8 cellular contexts compared by ENCODE assay signal in the genomic region with DNA sequence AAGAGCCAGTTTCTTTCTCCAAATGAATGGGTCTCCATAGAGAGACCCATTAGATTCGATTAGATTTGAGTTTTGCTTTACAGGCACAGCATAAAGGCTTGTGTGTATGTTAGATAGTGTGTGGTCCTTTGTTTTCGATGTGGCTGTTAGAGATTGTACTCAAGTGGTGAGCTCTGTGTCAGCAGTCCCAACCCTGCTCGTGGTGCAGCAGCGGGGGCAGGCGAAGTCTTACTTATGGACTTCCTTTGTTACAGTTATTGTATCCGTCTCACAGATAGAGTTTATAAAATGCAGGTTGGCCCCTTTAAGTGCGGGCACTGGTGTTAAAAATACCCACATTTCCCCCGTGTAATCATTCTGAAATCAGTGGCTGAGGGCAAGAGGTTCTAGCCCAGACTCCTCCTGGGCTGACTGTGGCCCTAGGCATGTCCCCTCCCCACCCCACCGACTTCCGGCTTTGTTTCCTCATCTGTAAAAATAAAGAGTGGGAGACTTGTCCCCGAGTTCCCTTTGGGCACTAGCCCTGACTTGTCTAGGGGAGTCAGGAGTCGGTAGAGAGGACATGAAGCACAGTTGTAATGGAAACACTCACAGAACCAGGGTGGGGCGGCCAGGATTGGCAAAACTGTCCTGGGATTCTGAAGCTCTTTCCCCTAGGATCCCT. TPM values are rescaled to one million over a fixed set of nuclear protein-coding genes. Genes with fewer than 3 reads are reported as not detected.
DNase-seq lines count a peak whose midpoint lies in the region; ATAC-seq and TF ChIP-seq lines count a peak whose summit lies in the region.

No MANE protein-coding gene starts in this region.

- WGBS in esophagus, 2 donors = 43 to 55% methylated on average over 13 of the region's 13 CpGs

- H3K4me1 Mint-ChIP-seq in activated CD8-positive, alpha-beta memory T cell treated with anti-CD3 and anti-CD28 coated beads, Interleukin-2, amount 10 ng/mL, durations not matched to agents 7 days and 5 days = peaks cover 55% of the 10 kb centered on the region

- peaks cover 0 to 3% of the 10 kb centered on the region in 2 donors for H3K36me3 ChIP-seq in esophagus (ENCODE audit: control insufficient read depth in 2 of 2, insufficient read depth in 2 of 2, low read length in 1 of 2)
- H3K36me3 ChIP-seq in gastrocnemius medialis = peaks cover 0 to 6% of the 10 kb centered on the region in 2 donors

- peak overlapping the region; percentile 90 for H3K27ac Mint-ChIP-seq in activated CD8-positive, alpha-beta memory T cell treated with anti-CD3 and anti-CD28 coated beads, Interleukin-2, amount 10 ng/mL, durations not matched to agents 7 days and 5 days

- peaks cover 4% of the 10 kb centered on the region for H3K27me3 Mint-ChIP-seq in activated CD8-positive, alpha-beta memory T cell treated with anti-CD3 and anti-CD28 coated beads, Interleukin-2, amount 10 ng/mL, durations not matched to agents 7 days and 5 days

- intact Hi-C loops in gastrocnemius medialis (cut with DNase I; ENCODE audit: low total_unique reads) = no loop called here

- H3K27ac ChIP-seq in esophagus (ENCODE audit: low read depth in 2 of 2, low read length in 1 of 2) (peak overlapping the region; percentile 17 to 71), gastrocnemius medialis (peak overlapping the region; percentile 1 to 51 (median 27))

- in situ Hi-C loops in gastrocnemius medialis (cut with MboI; ENCODE audit: low sequenced_read_pairs in 4 of 4) = loop anchor here (5.0 to 25.0 kb wide), 5 partner anchors 111 to 399 kb away; a partner anchor contains a TSS

- peak overlapping the region; percentile 55 for H3K4me3 Mint-ChIP-seq in activated CD8-positive, alpha-beta memory T cell treated with anti-CD3 and anti-CD28 coated beads, Interleukin-2, amount 10 ng/mL, durations not matched to agents 7 days and 5 days

- CTCF ChIA-PET in activated CD8-positive, alpha-beta memory T cell treated with anti-CD3 and anti-CD28 coated beads, Interleukin-2, amount 10 ng/mL, durations not matched to agents 7 days and 5 days (lab: Charles Lee) = interaction anchor here (0.7 to 2.5 kb wide), 13 partner anchors 10 to 575 kb away, joined by 3 to 13 read pairs (median 3); a partner anchor contains a TSS

- H3K4me1 ChIP-seq in esophagus (ENCODE audit: control insufficient read depth in 2 of 2, insufficient read depth in 2 of 2, low read length in 1 of 2) (peaks cover 2 to 3% of the 10 kb centered on the region in 2 donors), gastrocnemius medialis (peaks cover 13 to 18% of the 10 kb centered on the region in 2 donors)

- H3K4me3 ChIP-seq in esophagus (ENCODE audit: low read depth in 1 of 2, low read length in 2 of 2) = no peak overlapping the region
- no peak overlapping the region for H3K4me3 ChIP-seq in gastrocnemius medialis

- ATAC-seq in activated CD8-positive, alpha-beta memory T cell treated with anti-CD3 and anti-CD28 coated beads, Interleukin-2, amount 10 ng/mL, durations not matched to agents 7 days and 5 days = peak; percentile 74
- ATAC-seq in HG03520 (IDR thresholded peaks at IDR 0.05; ENCODE audit: unreplicated experiment) (peak; percentile 33), gastrocnemius medialis (no peak)

- H3K27me3 ChIP-seq in esophagus (ENCODE audit: control insufficient read depth in 1 of 2, insufficient read depth in 2 of 2, low read length in 2 of 2) (no peaks in the 10 kb centered on the region), gastrocnemius medialis (no peaks in the 10 kb centered on the region)

- no peaks in the 10 kb centered on the region for H3K9me3 Mint-ChIP-seq in activated CD8-positive, alpha-beta memory T cell treated with anti-CD3 and anti-CD28 coated beads, Interleukin-2, amount 10 ng/mL, durations not matched to agents 7 days and 5 days (ENCODE audit: low read depth)

- H3K9me3 ChIP-seq in esophagus (ENCODE audit: control insufficient read depth in 2 of 2, insufficient read depth in 1 of 2, low read depth in 1 of 2, low read length in 1 of 2) (no peaks in the 10 kb centered on the region), gastrocnemius medialis (no peaks in the 10 kb centered on the region)

- H3K36me3 Mint-ChIP-seq in activated CD8-positive, alpha-beta memory T cell treated with anti-CD3 and anti-CD28 coated beads, Interleukin-2, amount 10 ng/mL, durations not matched to agents 7 days and 5 days = no peaks in the 10 kb centered on the region

- no peak for TF ChIP-seq CTCF in gastrocnemius medialis (IDR thresholded peaks at IDR 0.05 in 4 of 5, conservative IDR thresholded peaks at IDR 0.05 in 1 of 5)

- TF ChIP-seq POLR2A in gastrocnemius medialis (IDR thresholded peaks at IDR 0.05) = no peak

- DNase-seq in activated CD8-positive, alpha-beta memory T cell treated with anti-CD3 and anti-CD28 coated beads, Interleukin-2, amount 10 ng/mL, durations not matched to agents 7 days and 5 days = peak; percentile 75
- DNase-seq in activated CD8-positive, alpha-beta memory T cell treated with anti-CD3 and anti-CD28 coated beads, Interleukin-2, amount 50 U/mL, for 48 hours = no peak
- DNase-seq in SKM-1 (lab: John Stamatoyannopoulos, UW; ENCODE audit: unreplicated experiment) (peak; percentile 48), gastrocnemius medialis (no peak), NAMALWA (ENCODE audit: low spot score) (no peak)
- DNase-seq in activated CD8-positive, alpha-beta memory T cell treated with anti-CD3 and anti-CD28 coated beads, Interleukin-2, amount 50 U/mL, for 4 hours = no peak

RNA-seq across cellular contexts. Expression of a gene that starts 28.6 kb away (rescaled TPM):
- 1 to 10 TPM; 2.5 to 4.4 TPM for total RNA-seq in activated CD8-positive, alpha-beta memory T cell treated with anti-CD3 and anti-CD28 coated beads, Interleukin-2, amount 10 ng/mL, durations not matched to agents 7 days and 5 days
- 1 to 10 TPM; 7.7 to 9.9 TPM for polyA plus RNA-seq in esophagus
- 10 to 100 TPM; 32.9 to 81.9 (median 44.7) TPM for total RNA-seq in gastrocnemius medialis

Comparison
In these comparisons a context has a peak if more than half of its experiments do, and no peak if none do; other contexts are left out.
1. DNase-seq: peak in activated CD8-positive, alpha-beta memory T cell treated with anti-CD3 and anti-CD28 coated beads, Interleukin-2, amount 10 ng/mL, durations not matched to agents 7 days and 5 days (single experiment) and SKM-1 (single experiment); none in activated CD8-positive, alpha-beta memory T cell treated with anti-CD3 and anti-CD28 coated beads, Interleukin-2, amount 50 U/mL, for 48 hours (single experiment), gastrocnemius medialis (0 of 2), NAMALWA (single experiment) and activated CD8-positive, alpha-beta memory T cell treated with anti-CD3 and anti-CD28 coated beads, Interleukin-2, amount 50 U/mL, for 4 hours (single experiment).
2. ATAC-seq: peak in activated CD8-positive, alpha-beta memory T cell treated with anti-CD3 and anti-CD28 coated beads, Interleukin-2, amount 10 ng/mL, durations not matched to agents 7 days and 5 days (single experiment) and HG03520 (single experiment); none in gastrocnemius medialis (0 of 2).
3. RNA of a gene that starts 28.6 kb away (total RNA-seq): 32.9 to 81.9 TPM in gastrocnemius medialis; 2.5 to 4.4 TPM in activated CD8-positive, alpha-beta memory T cell treated with anti-CD3 and anti-CD28 coated beads, Interleukin-2, amount 10 ng/mL, durations not matched to agents 7 days and 5 days; every median in the first group is over 4 times any median in the second.